ENCODE assay signal across 9 cellular contexts in the genomic region with DNA sequence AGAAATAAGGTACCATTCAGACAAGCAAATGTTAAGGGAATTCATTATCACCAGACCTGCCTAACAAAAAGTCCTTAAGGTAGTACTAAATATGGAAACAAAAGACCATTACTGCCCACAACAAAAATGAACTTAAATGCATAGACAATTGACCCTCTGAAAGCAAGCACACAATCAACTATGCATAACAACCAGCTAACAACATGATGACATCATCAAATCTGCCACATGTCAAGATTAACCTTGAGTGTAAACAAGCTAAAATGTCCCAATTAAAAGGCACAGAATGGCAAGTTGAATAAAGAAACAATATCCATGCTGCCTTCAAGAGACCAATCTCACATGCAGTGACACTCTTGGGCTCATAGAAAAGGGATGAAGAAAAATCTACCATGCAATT.
"Had no signal": no experiment of that assay in that cellular context is flagged by ENCODE, and none has a peak within 500 bp of the region (broad histone marks: within the 10 kb centered on the region; RNA-seq: fewer than 3 reads in every experiment).

No MANE protein-coding gene starts in this region.

- H3K4me1 ChIP-seq: HAP-1 had no signal

- H3K4me3 ChIP-seq: GM23248, HAP-1, K562 had no signal

- H2AFZ ChIP-seq: GM23248 had no signal

- H3K9ac ChIP-seq: GM23248 had no signal

- ATAC-seq: HCT116, K562 had no signal

- FAIRE-seq: HTR-8/SVneo, K562 had no signal

- H3K27ac ChIP-seq: GM23248 had no signal

- H3K36me3 ChIP-seq: HAP-1 had no signal

- H3K9me3 ChIP-seq: HAP-1 had no signal

- DNase-seq: GM23248, GOT3, H7, Kasumi-1, KG1 had no signal
